Comparison of ENCODE assay signal across 1 cellular context in genomic region chrX:154047266-154047665, GRCh38.
TF ChIP-seq lines count a peak whose summit lies in the region.

No MANE protein-coding gene starts in this region.

TF ChIP-seq in WTC11, 78 proteins besides CTCF, POLR2A, EP300 and RAD21 (continued from another document):
- TF ChIP-seq ZNF532 (CRISPR knock-in tag; IDR thresholded peaks at IDR 0.05; ENCODE audit: borderline replicate concordance) (no peak), ZNF317 (CRISPR knock-in tag; IDR thresholded peaks at IDR 0.05; ENCODE audit: borderline replicate concordance, low read depth) (no peak), ZNF138 (CRISPR knock-in tag; conservative IDR thresholded peaks at IDR 0.05) (no peak), RORB (CRISPR knock-in tag; IDR thresholded peaks at IDR 0.05) (no peak), MAX (CRISPR knock-in tag; IDR thresholded peaks at IDR 0.05) (no peak), ELF4 (CRISPR knock-in tag; IDR thresholded peaks at IDR 0.05; ENCODE audit: low read depth) (no peak), PRDM15 (CRISPR knock-in tag; IDR thresholded peaks at IDR 0.05) (no peak), NR2C2 (CRISPR knock-in tag; IDR thresholded peaks at IDR 0.05) (no peak), CREM (CRISPR knock-in tag; IDR thresholded peaks at IDR 0.05) (no peak), IRF2 (CRISPR knock-in tag; IDR thresholded peaks at IDR 0.05; ENCODE audit: borderline replicate concordance, low read depth) (no peak), KAT7 (CRISPR knock-in tag; IDR thresholded peaks at IDR 0.05; ENCODE audit: borderline replicate concordance) (no peak), SMAD3 (CRISPR knock-in tag; IDR thresholded peaks at IDR 0.05; ENCODE audit: borderline replicate concordance) (no peak)
